Comparison of ENCODE assay signal across 30 cellular contexts in the genomic region with DNA sequence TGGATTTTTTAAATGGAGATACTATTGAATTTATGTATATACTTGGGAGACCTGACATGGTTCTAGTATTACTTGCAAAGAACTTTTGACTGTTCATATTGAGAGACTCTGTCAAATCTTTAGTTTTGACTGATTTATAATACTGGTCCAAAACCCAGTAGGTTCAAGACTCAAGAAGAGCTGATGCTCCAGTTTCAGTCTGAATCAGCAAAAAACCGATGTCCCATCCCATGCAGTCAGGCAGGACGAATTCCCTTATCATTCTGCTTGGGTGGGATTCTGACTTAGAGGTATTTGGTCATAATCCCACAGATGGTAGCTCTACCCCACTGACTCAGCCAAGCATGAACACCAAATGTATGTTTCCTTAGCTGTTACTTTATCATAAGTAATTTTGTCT. TPM values are rescaled to one million over a fixed set of nuclear protein-coding genes. Genes with fewer than 3 reads are reported as not detected.
"Had no signal": no experiment of that assay in that cellular context is flagged by ENCODE, and none has a peak within 500 bp of the region (broad histone marks: within the 10 kb centered on the region; RNA-seq: fewer than 3 reads in every experiment).

No MANE protein-coding gene starts in this region.

- H3K36me3 ChIP-seq: ascending aorta, cardiac muscle cell had no signal

- H3K27me3 ChIP-seq: ascending aorta, cardiac muscle cell had no signal

- ATAC-seq: activated CD8-positive, alpha-beta T cell treated with anti-CD3 and anti-CD28 coated beads for 36 hours; activated naive CD8-positive, alpha-beta T cell treated with anti-CD3 and anti-CD28 coated beads, Interleukin-2, amount 50 U/mL, for 24 hours; activated T-cell treated with anti-CD3 and anti-CD28 coated beads, Interleukin-2, amount 50 U/mL, for 4 hours; activated T-cell treated with anti-CD3 and anti-CD28 coated beads, Interleukin-2, amount 50 U/mL, for 72 hours had no signal

- H3K4me1 ChIP-seq: ascending aorta had no signal

- H3K27ac ChIP-seq: ascending aorta, cardiac muscle cell, VCaP had no signal

- H3K4me3 ChIP-seq: ascending aorta, cardiac muscle cell had no signal

- FAIRE-seq: bronchial epithelial cell, TTC549 had no signal

- H3K9me3 ChIP-seq: ascending aorta had no signal

- DNase-seq: activated B cell treated with CpG ODN at 0.5 μM for 24 hours; activated CD4-positive, alpha-beta memory T cell treated with anti-CD3 and anti-CD28 coated beads for 36 hours; activated CD4-positive, alpha-beta T cell treated with anti-CD3 and anti-CD28 coated beads for 4 hours; activated CD4-positive, alpha-beta T cell treated with anti-CD3 and anti-CD28 coated beads, Interleukin-2, amount 10 ng/mL, durations not matched to agents 24 days and 14 days; activated CD4-positive, alpha-beta T cell treated with anti-CD3 and anti-CD28 coated beads, Interleukin-2, amount 50 U/mL, for 1 hour; activated CD4-positive, alpha-beta T cell treated with anti-CD3 and anti-CD28 coated beads, Interleukin-2, amount 50 U/mL, for 4 hours; activated CD4-positive, CD25-positive, alpha-beta regulatory T cell treated with anti-CD3 and anti-CD28 coated beads, Interleukin-2, amount 50 U/mL, for 72 hours; activated CD8-positive, alpha-beta memory T cell treated with anti-CD3 and anti-CD28 coated beads, Interleukin-2, amount 50 U/mL, for 4 hours; activated CD8-positive, alpha-beta T cell treated with anti-CD3 and anti-CD28 coated beads for 36 hours; activated effector memory CD4-positive, alpha-beta T cell treated with Interleukin-2 at 50 U/mL for 16 hours; activated gamma-delta T cell; activated naive CD4-positive, alpha-beta T cell treated with anti-CD3 and anti-CD28 coated beads, Interleukin-2, amount 10 ng/mL, durations not matched to agents 7 days and 5 days; activated naive CD4-positive, alpha-beta T cell treated with Interleukin-2 at 50 U/mL for 16 hours; activated naive CD8-positive, alpha-beta T cell treated with anti-CD3 and anti-CD28 coated beads, Interleukin-2, amount 10 ng/mL, durations not matched to agents 7 days and 5 days; activated naive CD8-positive, alpha-beta T cell treated with anti-CD3 and anti-CD28 coated beads, Interleukin-2, amount 50 U/mL, for 24 hours; activated T-cell treated with anti-CD3 and anti-CD28 coated beads for 4 hours; activated T-cell treated with anti-CD3 and anti-CD28 coated beads, Interleukin-2, amount 50 U/mL, for 1 hour; activated T-cell treated with anti-CD3 and anti-CD28 coated beads, Interleukin-2, amount 50 U/mL, for 4 hours; activated T-cell treated with anti-CD3 and anti-CD28 coated beads, Interleukin-2, amount 50 U/mL, for 72 hours; amygdala; anterior cingulate cortex; caudate nucleus; cerebellar nuclear complex; T-helper 2 cell; T-helper 9 cell had no signal

RNA-seq across cellular contexts. Expression of a gene that starts 29.5 kb away (rescaled TPM):
- total RNA-seq: ascending aorta had no signal
